ENCODE assay signal across 8 cellular contexts in genomic region chr1:40040511-40041465, GRCh38. TPM values are rescaled to one million over a fixed set of nuclear protein-coding genes. Genes with fewer than 3 reads are reported as not detected.
A peak's percentile ranks its signal among the peaks of the same experiment; 100 is the strongest.
DNase-seq lines count a peak whose midpoint lies in the region; ATAC-seq and TF ChIP-seq lines count a peak whose summit lies in the region.

Gene CAP1, plus strand, starts transcription at chr1:40040729. Its CDS starts 18,618 bp downstream, at chr1:40059347.

- peak; percentile 96 for DNase-seq in BE2C
- peak; percentile 75 for DNase-seq in GM19240 (ENCODE audit: insufficient read length, low spot score)
- peak; percentile 99 to 100 for DNase-seq in NCI-H526 (lab: John Stamatoyannopoulos, UW)
- DNase-seq in activated CD4-positive, alpha-beta T cell treated with anti-CD3 and anti-CD28 coated beads, Interleukin-2, amount 10 ng/mL, durations not matched to agents 7 days and 5 days: peak; percentile 100
- peak; percentile 100 for DNase-seq in coronary artery (ENCODE audit: low spot score)
- DNase-seq in left colon: peak; percentile 99 to 100
- DNase-seq in stimulated activated CD4-positive, alpha-beta T cell treated with anti-CD3 and anti-CD28 coated beads, Interleukin-2, amount 100 ng/mL, for 24 hours: peak; percentile 100

- intact Hi-C loops in left colon (cut with DNase I, micrococcal nuclease): no loop called here

- H3K27ac ChIP-seq in coronary artery: peak within 1 kb of the TSS; percentile 93 to 98

- TF ChIP-seq CTCF in BE2C (IDR thresholded peaks at IDR 0.05; ENCODE audit: low read depth, low read length) (no peak), coronary artery (IDR thresholded peaks at IDR 0.05) (no peak)

- peak within 1 kb of the TSS; percentile 100 for H3K27ac Mint-ChIP-seq in activated CD4-positive, alpha-beta T cell treated with anti-CD3 and anti-CD28 coated beads, Interleukin-2, amount 10 ng/mL, durations not matched to agents 7 days and 5 days

- ATAC-seq in HG03460 (IDR thresholded peaks at IDR 0.05; ENCODE audit: unreplicated experiment) (peak; percentile 65), left colon (peak; percentile 83)

- CTCF ChIA-PET in activated CD4-positive, alpha-beta T cell treated with anti-CD3 and anti-CD28 coated beads, Interleukin-2, amount 10 ng/mL, durations not matched to agents 7 days and 5 days (lab: Charles Lee): interaction anchor here (0.6 to 1.5 kb wide), 4 partner anchors 8 to 564 kb away, joined by 3 to 8 read pairs (median 4); no protein-coding TSS in a partner anchor

- no peaks in the 10 kb centered on the region for H3K36me3 ChIP-seq in BE2C

- POLR2A ChIA-PET in activated CD4-positive, alpha-beta T cell treated with anti-CD3 and anti-CD28 coated beads, Interleukin-2, amount 10 ng/mL, durations not matched to agents 7 days and 5 days (lab: Charles Lee): interaction anchor here (0.6 kb wide), 1 partner anchor 650 kb away, joined by 3 read pairs; no protein-coding TSS in a partner anchor

- no peaks in the 10 kb centered on the region for H3K9me3 ChIP-seq in BE2C

- no peaks in the 10 kb centered on the region for H3K27me3 Mint-ChIP-seq in activated CD4-positive, alpha-beta T cell treated with anti-CD3 and anti-CD28 coated beads, Interleukin-2, amount 10 ng/mL, durations not matched to agents 7 days and 5 days

- peaks cover 43% of the 10 kb centered on the region for H3K36me3 Mint-ChIP-seq in activated CD4-positive, alpha-beta T cell treated with anti-CD3 and anti-CD28 coated beads, Interleukin-2, amount 10 ng/mL, durations not matched to agents 7 days and 5 days (ENCODE audit: low read depth)

- H3K9me3 Mint-ChIP-seq in activated CD4-positive, alpha-beta T cell treated with anti-CD3 and anti-CD28 coated beads, Interleukin-2, amount 10 ng/mL, durations not matched to agents 7 days and 5 days: no peaks in the 10 kb centered on the region

- peak within 1 kb of the TSS; percentile 91 for H3K4me3 Mint-ChIP-seq in activated CD4-positive, alpha-beta T cell treated with anti-CD3 and anti-CD28 coated beads, Interleukin-2, amount 10 ng/mL, durations not matched to agents 7 days and 5 days

- H3K27me3 ChIP-seq in BE2C: no peaks in the 10 kb centered on the region

- no peaks in the 10 kb centered on the region; the same call in 1 of the 2 replicates for H3K4me1 ChIP-seq in BE2C

- H3K4me3 ChIP-seq in BE2C (ENCODE audit: low read depth, low read length) (peak within 1 kb of the TSS; percentile 90), coronary artery (peak within 1 kb of the TSS; percentile 76)

- peaks cover 67% of the 10 kb centered on the region for H3K4me1 Mint-ChIP-seq in activated CD4-positive, alpha-beta T cell treated with anti-CD3 and anti-CD28 coated beads, Interleukin-2, amount 10 ng/mL, durations not matched to agents 7 days and 5 days

RNA-seq across cellular contexts. Expression of gene CAP1, which starts in this region (rescaled TPM):
- 99.9 TPM for polyA plus RNA-seq in BE2C (2012; ENCODE audit: insufficient read depth, insufficient read length, low read depth)
- 100 to 1,000 TPM; 740 to 752 TPM for total RNA-seq in activated CD4-positive, alpha-beta T cell treated with anti-CD3 and anti-CD28 coated beads, Interleukin-2, amount 10 ng/mL, durations not matched to agents 7 days and 5 days
- total RNA-seq in left colon: 100 to 1,000 TPM; 474 to 514 TPM

Comparison
In these comparisons a context has a peak if more than half of its experiments do, and no peak if none do; other contexts are left out.
1. Peak in every context shown above with its lines: DNase-seq, ATAC-seq, H3K4me3 ChIP-seq and H3K27ac ChIP-seq.